16 cellular contexts compared by ENCODE assay signal in genomic region chr3:112004664-112005063, GRCh38. TPM values are rescaled to one million over a fixed set of nuclear protein-coding genes. Genes with fewer than 3 reads are reported as not detected.
"Had no signal": no experiment of that assay in that cellular context is flagged by ENCODE, and none has a peak within 500 bp of the region (broad histone marks: within the 10 kb centered on the region; RNA-seq: fewer than 3 reads in every experiment).

No MANE protein-coding gene starts in this region.

- H3K9me3 Mint-ChIP-seq: activated B cell treated with CpG ODN at 0.5 μM for 24 hours; activated naive CD4-positive, alpha-beta T cell treated with anti-CD3 and anti-CD28 coated beads for 36 hours; immature natural killer cell; memory B cell; natural killer cell had no signal

- H3K4me3 Mint-ChIP-seq: activated B cell treated with CpG ODN at 0.5 μM for 24 hours; activated naive CD4-positive, alpha-beta T cell treated with anti-CD3 and anti-CD28 coated beads for 36 hours; immature natural killer cell; memory B cell; natural killer cell had no signal

- H3K36me3 Mint-ChIP-seq: immature natural killer cell, memory B cell, natural killer cell had no signal

- H3K27ac Mint-ChIP-seq: activated B cell treated with CpG ODN at 0.5 μM for 24 hours; activated naive CD4-positive, alpha-beta T cell treated with anti-CD3 and anti-CD28 coated beads for 36 hours; immature natural killer cell; memory B cell; natural killer cell had no signal

- DNase-seq: activated B cell treated with CpG ODN at 0.5 μM for 24 hours; activated CD4-positive, alpha-beta T cell treated with anti-CD3 and anti-CD28 coated beads, Interleukin-2, amount 50 U/mL, for 4 hours; dorsolateral prefrontal cortex; immature natural killer cell; left cardiac atrium; natural killer cell; stimulated activated CD4-positive, alpha-beta T cell treated with anti-CD3 and anti-CD28 coated beads, Interleukin-4, amount 100 ng/mL, for 4 hours had no signal

- H3K27me3 Mint-ChIP-seq: activated B cell treated with CpG ODN at 0.5 μM for 24 hours had no signal

RNA-seq across cellular contexts. Expression of gene TAGLN3, which starts 5.9 kb away (rescaled TPM):
- total RNA-seq: activated B cell treated with CpG ODN at 0.5 μM for 24 hours, esophagus mucosa, fibroblast of villous mesenchyme, left cardiac atrium, mucosa of gallbladder, natural killer cell, osteocyte had no signal
- polyA plus RNA-seq: immature natural killer cell had no signal

RNA-seq across cellular contexts. Expression of gene TMPRSS7, which starts 29.9 kb away (rescaled TPM):
- total RNA-seq: activated B cell treated with CpG ODN at 0.5 μM for 24 hours; activated naive CD4-positive, alpha-beta T cell treated with anti-CD3 and anti-CD28 coated beads for 36 hours; esophagus mucosa; fibroblast of villous mesenchyme; left cardiac atrium; natural killer cell; osteocyte; T-helper 1 cell treated with Interleukin-12 subunit alpha and Interleukin-12 subunit beta and Interleukin-4 antibody, amounts not matched to agents 30 ng/mL and 1 ng/mL, for 36 hours; tibial nerve; vagina had no signal
- polyA plus RNA-seq: immature natural killer cell had no signal
